10 cellular contexts compared by ENCODE assay signal in the genomic region with DNA sequence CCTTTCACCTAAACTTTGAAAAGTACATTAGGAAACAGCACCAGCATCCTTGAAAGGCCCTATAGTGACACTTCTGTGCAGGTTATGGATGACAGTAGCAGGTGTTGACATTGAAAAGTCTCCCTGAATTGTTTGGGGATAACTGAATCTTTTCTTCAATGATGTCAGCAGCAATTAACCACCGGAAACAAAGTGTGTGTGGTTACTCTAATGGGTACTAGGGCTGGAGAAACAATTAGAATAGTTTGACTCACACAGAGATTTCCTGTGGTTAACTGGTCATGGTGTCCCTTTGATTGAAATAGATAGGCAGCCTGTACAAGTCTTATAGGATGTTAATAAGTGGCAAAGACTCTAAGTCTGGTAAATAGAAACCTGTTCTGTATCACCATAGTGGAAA.
DNase-seq lines count a peak whose midpoint lies in the region; ATAC-seq and TF ChIP-seq lines count a peak whose summit lies in the region.
"Had no signal": no experiment of that assay in that cellular context is flagged by ENCODE, and none has a peak within 500 bp of the region (broad histone marks: within the 10 kb centered on the region; RNA-seq: fewer than 3 reads in every experiment).

No MANE protein-coding gene starts in this region.

- no peak overlapping the region for H3K9ac ChIP-seq in Karpas-422 (ENCODE audit: low read length)

- H4K20me1 ChIP-seq in Karpas-422 (ENCODE audit: insufficient read depth, low read depth, low read length): no peaks in the 10 kb centered on the region

- H2AFZ ChIP-seq in Karpas-422 (ENCODE audit: low read length): no peak overlapping the region

- no peaks in the 10 kb centered on the region for H3K79me2 ChIP-seq in Karpas-422 (ENCODE audit: low read length)

- no peak overlapping the region for H3K4me2 ChIP-seq in Karpas-422 (ENCODE audit: low read depth, low read length, poor library complexity, severe bottlenecking)

- H3K9me2 ChIP-seq in Karpas-422 (replicated peaks; ENCODE audit: insufficient read depth, low read length): no peaks in the 10 kb centered on the region

- no peaks in the 10 kb centered on the region for H3K27me3 Mint-ChIP-seq in HFFc6 (ENCODE audit: insufficient read depth)

- ATAC-seq in GM18861 (IDR thresholded peaks at IDR 0.05; ENCODE audit: unreplicated experiment) (peak; percentile 100), heart right ventricle (no peak)

- H3K36me3 ChIP-seq in Karpas-422 (ENCODE audit: insufficient read depth, low read length) (no peaks in the 10 kb centered on the region), heart right ventricle (no peaks in the 10 kb centered on the region)

- no peaks in the 10 kb centered on the region for H3K4me1 ChIP-seq in Karpas-422 (ENCODE audit: low read length)
- no peaks in the 10 kb centered on the region for H3K4me1 ChIP-seq in heart right ventricle

- H3K4me3 ChIP-seq in Karpas-422 (ENCODE audit: low read length) (no peak overlapping the region), fibroblast of the aortic adventitia (ENCODE audit: low read depth, low read length) (no peak overlapping the region), heart right ventricle (no peak overlapping the region)

- no peaks in the 10 kb centered on the region for H3K27me3 ChIP-seq in Karpas-422 (ENCODE audit: low read length)
- no peaks in the 10 kb centered on the region for H3K27me3 ChIP-seq in heart right ventricle

- peaks cover 14% of the 10 kb centered on the region for H3K36me3 Mint-ChIP-seq in HFFc6 (ENCODE audit: low read depth)

- H3K27ac ChIP-seq in Karpas-422 (ENCODE audit: low read length): no peak overlapping the region
- H3K27ac ChIP-seq in heart right ventricle: no peak overlapping the region

- DNase-seq in HFFc6 (peak; percentile 84), Karpas-422 (peak; percentile 20), fibroblast of the aortic adventitia (ENCODE audit: low read depth) (peak; percentile 14), mesenteric fat pad (ENCODE audit: low spot score) (no peak), heart right ventricle (no peak), D341Med (ENCODE audit: low spot score) (no peak), nucleus accumbens (lab: John Stamatoyannopoulos, UW) (no peak)
- DNase-seq: activated CD4-positive, alpha-beta T cell treated with anti-CD3 and anti-CD28 coated beads, Interleukin-2, amount 50 U/mL, for 1 hour; stimulated activated CD4-positive, alpha-beta T cell treated with anti-CD3 and anti-CD28 coated beads, Interleukin-15, amount 100 ng/mL, for 24 hours had no signal

- H3K9me3 ChIP-seq in Karpas-422 (ENCODE audit: low read length) (no peaks in the 10 kb centered on the region), heart right ventricle (peaks cover 0 to 4% (median 0%) of the 10 kb centered on the region in 11 donors)

- WGBS in heart right ventricle, 2 donors: 55 to 62% methylated on average over 1 of the region's 1 CpG

- no peak overlapping the region for H3K27ac Mint-ChIP-seq in HFFc6

- TF ChIP-seq CTCF in HFFc6 (IDR thresholded peaks at IDR 0.05): no peak
- TF ChIP-seq CTCF in fibroblast of the aortic adventitia (IDR thresholded peaks at IDR 0.05; ENCODE audit: insufficient read depth, low read length): no peak
- TF ChIP-seq CTCF in heart right ventricle (IDR thresholded peaks at IDR 0.05): no peak

- H3K4me1 Mint-ChIP-seq in HFFc6 (ENCODE audit: low read depth): peaks cover 24% of the 10 kb centered on the region

- H3K4me3 Mint-ChIP-seq in HFFc6: no peak overlapping the region

- intact Hi-C loops in heart right ventricle (cut with DNase I): no loop called here

- H3K9me3 Mint-ChIP-seq in HFFc6: peaks cover 3% of the 10 kb centered on the region; the same call in 1 of the 2 replicates

Comparison
In these comparisons a context has a peak if more than half of its experiments do, and no peak if none do; other contexts are left out.
1. DNase-seq: peak in HFFc6 (single experiment), Karpas-422 (single experiment) and fibroblast of the aortic adventitia (single experiment); none in mesenteric fat pad (single experiment), heart right ventricle (0 of 2), D341Med (single experiment) and nucleus accumbens (0 of 56).